Comparison of ENCODE assay signal across 8 cellular contexts in genomic region chr15:75200765-75201608, GRCh38. TPM values are rescaled to one million over a fixed set of nuclear protein-coding genes. Genes with fewer than 3 reads are reported as not detected.
DNase-seq lines count a peak whose midpoint lies in the region; ATAC-seq and TF ChIP-seq lines count a peak whose summit lies in the region.
"Had no signal": no experiment of that assay in that cellular context is flagged by ENCODE, and none has a peak within 500 bp of the region (broad histone marks: within the 10 kb centered on the region; RNA-seq: fewer than 3 reads in every experiment).

No MANE protein-coding gene starts in this region.

- intact Hi-C loops in activated T-helper 1 cell treated with anti-CD3 and anti-CD28 coated beads, Interleukin-12 subunit alpha, Interleukin-12 subunit beta, Interleukin-2, Interleukin-4 antibody, amounts not matched to agents 30 ng/mL and 10 ng/mL and 1 ng/mL, durations not matched to agents 14 hours and 24 hours and 36 hours (cut with micrococcal nuclease) = loop anchor here (1.0 to 5.0 kb wide), 5 partner anchors 22 to 436 kb away; partner anchors contain the start of gene SIN3A

- peak overlapping the region; percentile 91 for H3K4me3 Mint-ChIP-seq in activated T-helper 1 cell treated with anti-CD3 and anti-CD28 coated beads, Interleukin-12 subunit alpha, Interleukin-12 subunit beta, Interleukin-2, Interleukin-4 antibody, amounts not matched to agents 30 ng/mL and 10 ng/mL and 1 ng/mL, durations not matched to agents 14 hours and 24 hours and 36 hours

- H3K9ac ChIP-seq in rectal smooth muscle tissue (ENCODE audit: low read length) = peak overlapping the region; percentile 66

- H3K36me3 ChIP-seq in gastroesophageal sphincter (peaks cover 0 to 6% of the 10 kb centered on the region in 2 donors), rectal smooth muscle tissue (ENCODE audit: control insufficient read depth, insufficient read depth, low read length) (no peaks in the 10 kb centered on the region)

- DNase-seq in NCI-H2107 treated with DMSO at 0.1 percent for 48 hours (lab: John Stamatoyannopoulos, UW; ENCODE audit: unreplicated experiment) (peak; percentile 29), medulla oblongata (ENCODE audit: extremely low spot score) (no peak)
- DNase-seq in activated T-helper 1 cell treated with anti-CD3 and anti-CD28 coated beads, Interleukin-12 subunit alpha, Interleukin-12 subunit beta, Interleukin-2, Interleukin-4 antibody, amounts not matched to agents 30 ng/mL and 10 ng/mL and 1 ng/mL, durations not matched to agents 14 hours and 24 hours and 36 hours (ENCODE audit: low spot score) = peak; percentile 22

- H3K9me3 Mint-ChIP-seq in activated T-helper 1 cell treated with anti-CD3 and anti-CD28 coated beads, Interleukin-12 subunit alpha, Interleukin-12 subunit beta, Interleukin-2, Interleukin-4 antibody, amounts not matched to agents 30 ng/mL and 10 ng/mL and 1 ng/mL, durations not matched to agents 14 hours and 24 hours and 36 hours = no peaks in the 10 kb centered on the region

- H3K27ac Mint-ChIP-seq in activated T-helper 1 cell treated with anti-CD3 and anti-CD28 coated beads, Interleukin-12 subunit alpha, Interleukin-12 subunit beta, Interleukin-2, Interleukin-4 antibody, amounts not matched to agents 30 ng/mL and 10 ng/mL and 1 ng/mL, durations not matched to agents 14 hours and 24 hours and 36 hours = peak overlapping the region; percentile 90

- TF ChIP-seq POLR2A in gastroesophageal sphincter (IDR thresholded peaks at IDR 0.05) = no peak

- ATAC-seq in GM18907 (IDR thresholded peaks at IDR 0.05; ENCODE audit: unreplicated experiment) (peak; percentile 2), gastroesophageal sphincter (no peak), GM21515 (IDR thresholded peaks at IDR 0.05; ENCODE audit: unreplicated experiment) (no peak)

- H3K4me1 Mint-ChIP-seq in activated T-helper 1 cell treated with anti-CD3 and anti-CD28 coated beads, Interleukin-12 subunit alpha, Interleukin-12 subunit beta, Interleukin-2, Interleukin-4 antibody, amounts not matched to agents 30 ng/mL and 10 ng/mL and 1 ng/mL, durations not matched to agents 14 hours and 24 hours and 36 hours (ENCODE audit: low read depth) = peaks cover 62% of the 10 kb centered on the region

- 7 to 25% methylated on average over 2 to 3 of the region's 21 CpGs for WGBS in gastroesophageal sphincter (ENCODE audit: low coverage in 1 of 2), 2 donors

- peaks cover 6% of the 10 kb centered on the region for H3K36me3 Mint-ChIP-seq in activated T-helper 1 cell treated with anti-CD3 and anti-CD28 coated beads, Interleukin-12 subunit alpha, Interleukin-12 subunit beta, Interleukin-2, Interleukin-4 antibody, amounts not matched to agents 30 ng/mL and 10 ng/mL and 1 ng/mL, durations not matched to agents 14 hours and 24 hours and 36 hours (ENCODE audit: low read depth)

- H3K27me3 ChIP-seq in gastroesophageal sphincter (no peaks in the 10 kb centered on the region), rectal smooth muscle tissue (ENCODE audit: control insufficient read depth, insufficient read depth, low read length) (no peaks in the 10 kb centered on the region)

- no peak for TF ChIP-seq EP300 in gastroesophageal sphincter (IDR thresholded peaks at IDR 0.05)

- H3K9me3 ChIP-seq in gastroesophageal sphincter = no peaks in the 10 kb centered on the region

- H3K4me3 ChIP-seq in gastroesophageal sphincter = peak overlapping the region; percentile 72 to 75
- peak overlapping the region; percentile 87 for H3K4me3 ChIP-seq in rectal smooth muscle tissue (ENCODE audit: low read length)

- H3K27me3 Mint-ChIP-seq in activated T-helper 1 cell treated with anti-CD3 and anti-CD28 coated beads, Interleukin-12 subunit alpha, Interleukin-12 subunit beta, Interleukin-2, Interleukin-4 antibody, amounts not matched to agents 30 ng/mL and 10 ng/mL and 1 ng/mL, durations not matched to agents 14 hours and 24 hours and 36 hours (ENCODE audit: insufficient read depth) = peaks cover 4% of the 10 kb centered on the region

- H3K27ac ChIP-seq in gastroesophageal sphincter (peak overlapping the region in 3 of 4 donors; percentile 89 to 95 (median 90)), rectal smooth muscle tissue (ENCODE audit: low read depth, low read length) (peak overlapping the region; percentile 72)

- peaks cover 0 to 53% (median 31%) of the 10 kb centered on the region in 3 donors for H3K4me1 ChIP-seq in gastroesophageal sphincter
- peaks cover 10% of the 10 kb centered on the region for H3K4me1 ChIP-seq in rectal smooth muscle tissue (ENCODE audit: control insufficient read depth, insufficient read depth, low read length)

- no peak for TF ChIP-seq CTCF in gastroesophageal sphincter (IDR thresholded peaks at IDR 0.05)

RNA-seq across cellular contexts. Expression of gene C15orf39, which starts 0.7 kb away (rescaled TPM):
- 46.1 and 49.5 TPM in 2 replicates for total RNA-seq in activated T-helper 1 cell treated with anti-CD3 and anti-CD28 coated beads, Interleukin-12 subunit alpha, Interleukin-12 subunit beta, Interleukin-2, Interleukin-4 antibody, amounts not matched to agents 30 ng/mL and 10 ng/mL and 1 ng/mL, durations not matched to agents 14 hours and 24 hours and 36 hours
- total RNA-seq in gastroesophageal sphincter = 10 to 100 TPM in 3 of 4 donors, 1 to 10 TPM in 1; 7.3 to 13.2 (median 11.5) TPM

RNA-seq across cellular contexts. Expression of gene GOLGA6C, which starts 57.1 kb away (rescaled TPM):
- not detected in 2 replicates for total RNA-seq in activated T-helper 1 cell treated with anti-CD3 and anti-CD28 coated beads, Interleukin-12 subunit alpha, Interleukin-12 subunit beta, Interleukin-2, Interleukin-4 antibody, amounts not matched to agents 30 ng/mL and 10 ng/mL and 1 ng/mL, durations not matched to agents 14 hours and 24 hours and 36 hours
- total RNA-seq in gastroesophageal sphincter = not detected
- total RNA-seq: glomerular endothelial cell had no signal
